Comparison of ENCODE assay signal across 9 cellular contexts in the genomic region with DNA sequence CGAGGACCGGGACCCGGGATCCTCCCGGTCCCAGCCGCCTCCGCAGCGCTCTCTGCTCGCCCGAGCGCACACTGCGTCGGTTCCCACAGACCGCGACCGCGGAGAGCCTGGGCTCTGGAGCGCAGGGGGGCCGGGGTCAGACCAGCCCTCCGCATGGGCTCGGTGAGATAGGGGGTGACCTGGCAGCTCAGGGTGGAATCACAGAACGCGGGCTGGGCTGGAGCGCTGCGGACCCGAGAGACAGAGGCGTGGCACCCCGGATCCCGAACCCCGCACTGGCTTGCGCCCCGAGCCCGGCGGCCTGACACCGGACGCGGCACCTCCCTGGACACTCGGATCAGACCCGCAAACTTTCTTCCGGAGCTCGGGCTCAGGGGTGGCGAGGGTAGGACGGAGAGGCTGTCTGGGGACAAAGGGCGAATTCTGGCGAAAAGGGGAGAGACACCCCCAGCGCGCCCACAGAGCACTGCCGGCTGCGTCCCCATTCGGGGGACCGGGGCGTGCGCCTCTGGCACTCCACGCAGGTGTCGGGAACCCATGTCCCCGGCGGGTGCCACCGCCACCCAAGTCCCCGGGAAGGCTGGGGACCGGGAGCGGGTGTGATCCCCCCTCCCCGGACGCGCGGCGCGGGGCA. TPM values are rescaled to one million over a fixed set of nuclear protein-coding genes. Genes with fewer than 3 reads are reported as not detected.
DNase-seq lines count a peak whose midpoint lies in the region; ATAC-seq and TF ChIP-seq lines count a peak whose summit lies in the region.
"Had no signal": no experiment of that assay in that cellular context is flagged by ENCODE, and none has a peak within 500 bp of the region (broad histone marks: within the 10 kb centered on the region; RNA-seq: fewer than 3 reads in every experiment).

No MANE protein-coding gene starts in this region.

- H3K4me2 ChIP-seq in MM.1S (ENCODE audit: low read depth, low read length) = peak overlapping the region; percentile 59; the same call in 1 of the 2 replicates

- intact Hi-C loops in body of pancreas (cut with DNase I) = no loop called here

- no peaks in the 10 kb centered on the region for H3K36me3 ChIP-seq in MM.1S (replicated peaks; ENCODE audit: insufficient read depth, low read length)
- H3K36me3 ChIP-seq in body of pancreas (replicated peaks in 1 of 2; ENCODE audit: insufficient read depth in 1 of 2, low read depth in 2 of 2) = no peaks in the 10 kb centered on the region

- H3K27me3 Mint-ChIP-seq in stimulated activated naive B cell treated with anti-CD40 and anti-IgM and Interleukin-4, amounts not matched to agents 10 μg/mL and 1 μg/mL and 100 μg/mL, for 72 hours = peaks cover 42 to 59% of the 10 kb centered on the region in 2 donors

- H3K9me3 Mint-ChIP-seq in stimulated activated naive B cell treated with anti-CD40 and anti-IgM and Interleukin-4, amounts not matched to agents 10 μg/mL and 1 μg/mL and 100 μg/mL, for 72 hours = no peaks in the 10 kb centered on the region

- no peak overlapping the region for H3K27ac ChIP-seq in MM.1S (ENCODE audit: low read length)
- no peak overlapping the region for H3K27ac ChIP-seq in body of pancreas

- H3F3A ChIP-seq in MM.1S (ENCODE audit: insufficient read depth, low read length) = no peaks in the 10 kb centered on the region

- peaks cover 10% of the 10 kb centered on the region; the same call in 1 of the 2 replicates for H3K27me3 ChIP-seq in MM.1S (replicated peaks; ENCODE audit: insufficient read depth, low read length)
- H3K27me3 ChIP-seq in body of pancreas = peaks cover 0 to 25% of the 10 kb centered on the region in 2 donors

- TF ChIP-seq CTCF in MM.1S (IDR thresholded peaks at IDR 0.05; ENCODE audit: low read length) (no peak), body of pancreas (IDR thresholded peaks at IDR 0.05) (no peak)

- no peaks in the 10 kb centered on the region for H3K36me3 Mint-ChIP-seq in stimulated activated naive B cell treated with anti-CD40 and anti-IgM and Interleukin-4, amounts not matched to agents 10 μg/mL and 1 μg/mL and 100 μg/mL, for 72 hours

- H2AFZ ChIP-seq in MM.1S (ENCODE audit: low read length) = no peak overlapping the region

- H3K27ac Mint-ChIP-seq in stimulated activated naive B cell treated with anti-CD40 and anti-IgM and Interleukin-4, amounts not matched to agents 10 μg/mL and 1 μg/mL and 100 μg/mL, for 72 hours = no peak overlapping the region

- DNase-seq in MM.1S (no peak), body of pancreas (no peak), left kidney (ENCODE audit: low read depth, low spot score) (peak; percentile 61), NCI-H187 treated with DMSO at 0.1 percent for 48 hours (lab: John Stamatoyannopoulos, UW) (no peak)
- peak; percentile 5 for DNase-seq in stimulated activated naive B cell treated with anti-CD40 and anti-IgM and Interleukin-4, amounts not matched to agents 10 μg/mL and 1 μg/mL and 100 μg/mL, for 72 hours
- DNase-seq: T-helper 1 cell had no signal

- peak overlapping the region; percentile 68 to 81 for H3K4me3 Mint-ChIP-seq in stimulated activated naive B cell treated with anti-CD40 and anti-IgM and Interleukin-4, amounts not matched to agents 10 μg/mL and 1 μg/mL and 100 μg/mL, for 72 hours

- WGBS in body of pancreas, 2 donors = 1 to 2% methylated on average over 15 to 65 of the region's 66 CpGs

- no peaks in the 10 kb centered on the region for H3K9me2 ChIP-seq in MM.1S (replicated peaks; ENCODE audit: insufficient read depth, low read length)

- no peak for TF ChIP-seq POLR2A in body of pancreas (IDR thresholded peaks at IDR 0.05)

- no peaks in the 10 kb centered on the region for H3K79me2 ChIP-seq in MM.1S (ENCODE audit: low read length)

- no peak overlapping the region for H3K9ac ChIP-seq in MM.1S (ENCODE audit: low read length)

- peaks cover 4 to 33% of the 10 kb centered on the region in 2 donors for H3K4me1 Mint-ChIP-seq in stimulated activated naive B cell treated with anti-CD40 and anti-IgM and Interleukin-4, amounts not matched to agents 10 μg/mL and 1 μg/mL and 100 μg/mL, for 72 hours

- H3K9me3 ChIP-seq in MM.1S (replicated peaks; ENCODE audit: insufficient read depth, low read length) (no peaks in the 10 kb centered on the region), body of pancreas (no peaks in the 10 kb centered on the region)

- H3K4me1 ChIP-seq in MM.1S (ENCODE audit: low read length) (no peaks in the 10 kb centered on the region), body of pancreas (peaks cover 20% of the 10 kb centered on the region)

- H3K4me3 ChIP-seq in MM.1S (ENCODE audit: low read length) = no peak overlapping the region
- H3K4me3 ChIP-seq in body of pancreas = peak overlapping the region in 1 of 2 donors; percentile 16

- no peaks in the 10 kb centered on the region for H4K20me1 ChIP-seq in MM.1S (ENCODE audit: insufficient read depth, low read length)

- peak; percentile 24 for ATAC-seq in body of pancreas
- ATAC-seq in stimulated activated naive B cell treated with anti-CD40 and anti-IgM and Interleukin-4, amounts not matched to agents 10 μg/mL and 1 μg/mL and 100 μg/mL, for 72 hours (replicated peaks) = peak; percentile 43 to 54
- ATAC-seq in GM19395 (IDR thresholded peaks at IDR 0.05; ENCODE audit: unreplicated experiment) = no peak
- no peak for ATAC-seq in HG03175 (IDR thresholded peaks at IDR 0.05; ENCODE audit: unreplicated experiment)
- ATAC-seq in HG02763 (IDR thresholded peaks at IDR 0.05; ENCODE audit: unreplicated experiment) = no peak

RNA-seq across cellular contexts. Expression of gene DIPK1C, which starts 0.6 kb away (rescaled TPM):
- not detected for total RNA-seq in body of pancreas

RNA-seq across cellular contexts. Expression of gene CNDP2, which starts 39.6 kb away (rescaled TPM):
- 100 to 1,000 TPM in 1 of 2 donors, 10 to 100 TPM in 1; 83.0 to 145 TPM for total RNA-seq in body of pancreas

Comparison
In these comparisons a context has a peak if more than half of its experiments do, and no peak if none do; other contexts are left out.
1. DNase-seq: peak in left kidney (single experiment) and stimulated activated naive B cell treated with anti-CD40 and anti-IgM and Interleukin-4, amounts not matched to agents 10 μg/mL and 1 μg/mL and 100 μg/mL, for 72 hours (single experiment); none in MM.1S (single experiment), body of pancreas (0 of 4) and NCI-H187 treated with DMSO at 0.1 percent for 48 hours (single experiment).
2. ATAC-seq: peak in body of pancreas (single experiment) and stimulated activated naive B cell treated with anti-CD40 and anti-IgM and Interleukin-4, amounts not matched to agents 10 μg/mL and 1 μg/mL and 100 μg/mL, for 72 hours (2 of 2); none in GM19395 (single experiment), HG03175 (single experiment) and HG02763 (single experiment).